Comparison of ENCODE assay signal across 1 cellular context in the genomic region with DNA sequence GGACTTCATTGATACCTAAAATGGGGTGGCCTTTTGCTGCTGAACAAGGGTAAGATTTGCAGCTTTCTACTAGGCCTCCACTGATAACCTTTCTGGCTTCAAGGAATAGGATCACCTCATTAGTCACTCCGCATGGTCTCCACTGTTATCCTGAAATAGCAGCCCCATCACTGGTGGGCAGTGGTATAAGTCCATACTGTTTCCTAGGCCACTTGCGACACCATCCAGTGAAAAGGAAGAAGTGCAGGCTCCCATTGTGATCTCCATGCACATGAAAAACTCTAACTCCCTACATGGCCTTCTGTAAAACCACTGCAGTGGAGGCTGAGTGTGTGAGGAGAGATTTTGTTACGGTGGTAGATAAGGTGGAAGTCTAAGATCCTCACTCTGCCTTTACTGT.
TF ChIP-seq lines count a peak whose summit lies in the region.

No MANE protein-coding gene starts in this region.

TF ChIP-seq in GM12878, 131 proteins besides CTCF, POLR2A, EP300 and RAD21 (continued from another document):
- TF ChIP-seq, protein P1, sequence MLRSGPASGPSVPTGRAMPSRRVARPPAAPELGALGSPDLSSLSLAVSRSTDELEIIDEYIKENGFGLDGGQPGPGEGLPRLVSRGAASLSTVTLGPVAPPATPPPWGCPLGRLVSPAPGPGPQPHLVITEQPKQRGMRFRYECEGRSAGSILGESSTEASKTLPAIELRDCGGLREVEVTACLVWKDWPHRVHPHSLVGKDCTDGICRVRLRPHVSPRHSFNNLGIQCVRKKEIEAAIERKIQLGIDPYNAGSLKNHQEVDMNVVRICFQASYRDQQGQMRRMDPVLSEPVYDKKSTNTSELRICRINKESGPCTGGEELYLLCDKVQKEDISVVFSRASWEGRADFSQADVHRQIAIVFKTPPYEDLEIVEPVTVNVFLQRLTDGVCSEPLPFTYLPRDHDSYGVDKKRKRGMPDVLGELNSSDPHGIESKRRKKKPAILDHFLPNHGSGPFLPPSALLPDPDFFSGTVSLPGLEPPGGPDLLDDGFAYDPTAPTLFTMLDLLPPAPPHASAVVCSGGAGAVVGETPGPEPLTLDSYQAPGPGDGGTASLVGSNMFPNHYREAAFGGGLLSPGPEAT (IDR thresholded peaks at IDR 0.05; ENCODE audit: low read depth) = no peak
- TF ChIP-seq EED (IDR thresholded peaks at IDR 0.05; ENCODE audit: low read depth) = no peak
- TF ChIP-seq, protein P2, sequence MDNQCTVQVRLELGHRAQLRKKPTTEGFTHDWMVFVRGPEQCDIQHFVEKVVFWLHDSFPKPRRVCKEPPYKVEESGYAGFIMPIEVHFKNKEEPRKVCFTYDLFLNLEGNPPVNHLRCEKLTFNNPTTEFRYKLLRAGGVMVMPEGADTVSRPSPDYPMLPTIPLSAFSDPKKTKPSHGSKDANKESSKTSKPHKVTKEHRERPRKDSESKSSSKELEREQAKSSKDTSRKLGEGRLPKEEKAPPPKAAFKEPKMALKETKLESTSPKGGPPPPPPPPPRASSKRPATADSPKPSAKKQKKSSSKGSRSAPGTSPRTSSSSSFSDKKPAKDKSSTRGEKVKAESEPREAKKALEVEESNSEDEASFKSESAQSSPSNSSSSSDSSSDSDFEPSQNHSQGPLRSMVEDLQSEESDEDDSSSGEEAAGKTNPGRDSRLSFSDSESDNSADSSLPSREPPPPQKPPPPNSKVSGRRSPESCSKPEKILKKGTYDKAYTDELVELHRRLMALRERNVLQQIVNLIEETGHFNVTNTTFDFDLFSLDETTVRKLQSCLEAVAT (IDR thresholded peaks at IDR 0.05) = no peak
- TF ChIP-seq STAT3 (IDR thresholded peaks at IDR 0.05; ENCODE audit: low read depth, low read length) = no peak
- no peak for TF ChIP-seq ZNF24 (IDR thresholded peaks at IDR 0.05)
- TF ChIP-seq NRF1 (conservative IDR thresholded peaks at IDR 0.05; ENCODE audit: low read depth, low read length) = no peak
- TF ChIP-seq MTA2 (IDR thresholded peaks at IDR 0.05; ENCODE audit: low read depth) = no peak
- no peak for TF ChIP-seq CREM (IDR thresholded peaks at IDR 0.05; ENCODE audit: low read depth)
- no peak for TF ChIP-seq SRF (IDR thresholded peaks at IDR 0.05; ENCODE audit: low read depth in 2 of 2, low read length in 2 of 2)
- no peak for TF ChIP-seq SPI1 (IDR thresholded peaks at IDR 0.05; ENCODE audit: borderline replicate concordance, insufficient read depth, low read depth, low read length)
- TF ChIP-seq FOXM1 (IDR thresholded peaks at IDR 0.05; ENCODE audit: low read depth, low read length) = no peak
